8 cellular contexts compared by ENCODE assay signal in genomic region chr11:134223836-134224709, GRCh38. TPM values are rescaled to one million over a fixed set of nuclear protein-coding genes. Genes with fewer than 3 reads are reported as not detected.
A peak's percentile ranks its signal among the peaks of the same experiment; 100 is the strongest.
DNase-seq lines count a peak whose midpoint lies in the region; ATAC-seq and TF ChIP-seq lines count a peak whose summit lies in the region.

NCAPD3 (minus strand) TSS chr11:134223967; CDS start chr11:134223926, 41 bp downstream.
VPS26B (plus strand) TSS chr11:134224671; CDS start chr11:134225123, 452 bp downstream.

- H3K4me3 ChIP-seq in CD8-positive, alpha-beta T cell (ENCODE audit: low read depth, low read length): peak within 1 kb of the TSS; percentile 71
- peak within 1 kb of the TSS; percentile 94 for H3K4me3 ChIP-seq in lung

- peak; percentile 90 to 97 (median 95) for DNase-seq in CD8-positive, alpha-beta T cell
- DNase-seq in HS-27A (ENCODE audit: low read depth): peak; percentile 33
- DNase-seq in NK-92 (lab: John Stamatoyannopoulos, UW; ENCODE audit: unreplicated experiment): peak; percentile 85
- peak; percentile 89 to 94 for DNase-seq in activated CD8-positive, alpha-beta memory T cell treated with anti-CD3 and anti-CD28 coated beads for 1 hour (ENCODE audit: extremely low read depth in 1 of 2, low read depth in 1 of 2)
- peak; percentile 94 for DNase-seq in effector CD4-positive, alpha-beta T cell
- DNase-seq in lung (ENCODE audit: low spot score): peak; percentile 98
- DNase-seq in stimulated activated CD4-positive, alpha-beta T cell treated with anti-CD3 and anti-CD28 coated beads, TNF-alpha, amount 100 ng/mL, for 4 hours (ENCODE audit: low read depth in 3 of 3): peak; percentile 88 to 93 (median 93)

- no peaks in the 10 kb centered on the region for H3K9me3 ChIP-seq in CD8-positive, alpha-beta T cell (ENCODE audit: low read length)
- H3K9me3 ChIP-seq in lung (ENCODE audit: control insufficient read depth in 2 of 2, insufficient read depth in 1 of 2, low read length in 1 of 2): no peaks in the 10 kb centered on the region

- ATAC-seq in CD8-positive, alpha-beta T cell: peak; percentile 77
- ATAC-seq in GM19467 (IDR thresholded peaks at IDR 0.05; ENCODE audit: unreplicated experiment) (peak; percentile 77), lung (ENCODE audit: insufficient read depth, low FRiP score) (peak; percentile 95)

- H3K27ac ChIP-seq in CD8-positive, alpha-beta T cell (ENCODE audit: low read depth, low read length): peak within 1 kb of the TSS; percentile 84
- peak within 1 kb of the TSS; percentile 87 to 95 for H3K27ac ChIP-seq in lung (ENCODE audit: low read depth in 1 of 2, low read length in 1 of 2)

- peak within 1 kb of the TSS; percentile 97 for H3K27ac Mint-ChIP-seq in CD8-positive, alpha-beta T cell

- peaks cover 65% of the 10 kb centered on the region for H3K4me1 Mint-ChIP-seq in CD8-positive, alpha-beta T cell (ENCODE audit: low read depth)

- no peaks in the 10 kb centered on the region for H3K27me3 ChIP-seq in CD8-positive, alpha-beta T cell (ENCODE audit: insufficient read depth, low read length)
- no peaks in the 10 kb centered on the region for H3K27me3 ChIP-seq in lung (ENCODE audit: control insufficient read depth, insufficient read depth)

- intact Hi-C loops in CD8-positive, alpha-beta T cell (cut with DNase I, micrococcal nuclease): loop anchor here (1.0 to 5.0 kb wide), 8 partner anchors 17 to 277 kb away; partner anchors contain the start of genes GLB1L2 (in 2 of the 2), ACAD8 (in 1 of the 2), IGSF9B (in 1 of the 2) and JAM3 (in 1 of the 2)

- no peaks in the 10 kb centered on the region for H3K27me3 Mint-ChIP-seq in CD8-positive, alpha-beta T cell (ENCODE audit: low read depth)

- H3K9me3 Mint-ChIP-seq in CD8-positive, alpha-beta T cell: no peaks in the 10 kb centered on the region

- POLR2A ChIA-PET in CD8-positive, alpha-beta T cell (lab: Charles Lee): interaction anchor here (0.7 to 2.9 kb wide), 15 partner anchors 10 to 187 kb away, joined by 3 to 36 read pairs (median 5); partner anchors contain the start of genes ACAD8, GLB1L2, GLB1L3 and THYN1

- CTCF ChIA-PET in CD8-positive, alpha-beta T cell (lab: Charles Lee): interaction anchor here (1.2 to 4.1 kb wide), 4 partner anchors 12 to 24 kb away, joined by 3 to 20 read pairs (median 8); no protein-coding TSS in a partner anchor

- no peak for TF ChIP-seq CTCF in CD8-positive, alpha-beta T cell (IDR thresholded peaks at IDR 0.05)
- no peak for TF ChIP-seq CTCF in lung (IDR thresholded peaks at IDR 0.05; ENCODE audit: control extremely low read depth, extremely low read depth)

- WGBS in lung, 2 donors: 0 to 1% methylated on average over 72 to 89 of the region's 89 CpGs

- peaks cover 27% of the 10 kb centered on the region for H3K36me3 Mint-ChIP-seq in CD8-positive, alpha-beta T cell

- peak within 1 kb of the TSS; percentile 96 for H3K4me3 Mint-ChIP-seq in CD8-positive, alpha-beta T cell

- H3K36me3 ChIP-seq in CD8-positive, alpha-beta T cell (ENCODE audit: insufficient read depth, low read length): peaks cover 2% of the 10 kb centered on the region
- peaks cover 0 to 2% of the 10 kb centered on the region in 2 donors for H3K36me3 ChIP-seq in lung (ENCODE audit: control insufficient read depth in 2 of 2, insufficient read depth in 2 of 2, low read length in 2 of 2)

- peaks cover 45% of the 10 kb centered on the region for H3K4me1 ChIP-seq in CD8-positive, alpha-beta T cell (ENCODE audit: insufficient read depth, low read length)
- H3K4me1 ChIP-seq in lung (ENCODE audit: control insufficient read depth in 2 of 2, insufficient read depth in 2 of 2, low read length in 2 of 2): peaks cover 10 to 16% of the 10 kb centered on the region in 2 donors

RNA-seq across cellular contexts. Expression of gene NCAPD3, which starts in this region (rescaled TPM):
- 10 to 100 TPM; 30.2 to 30.4 TPM for total RNA-seq in CD8-positive, alpha-beta T cell
- 10 to 100 TPM; 23.5 TPM for total RNA-seq in lung
- polyA plus RNA-seq in lung: 1 to 10 TPM; 4.4 to 9.5 TPM

RNA-seq across cellular contexts. Expression of gene VPS26B, which starts in this region (rescaled TPM):
- total RNA-seq in CD8-positive, alpha-beta T cell: 10 to 100 TPM; 36.8 to 37.8 TPM
- 10 to 100 TPM; 34.4 to 37.6 TPM for total RNA-seq in lung
- polyA plus RNA-seq in lung: 10 to 100 TPM; 17.1 to 20.3 TPM

Comparison
In these comparisons a context has a peak if more than half of its experiments do, and no peak if none do; other contexts are left out.
1. Peak in every context shown above with its lines: DNase-seq, ATAC-seq, H3K4me3 ChIP-seq and H3K27ac ChIP-seq.
2. DNase-seq: peak in every context shown above with its lines; median percentile 98 in lung; 95 in CD8-positive, alpha-beta T cell; 94 in effector CD4-positive, alpha-beta T cell; 93 in stimulated activated CD4-positive, alpha-beta T cell treated with anti-CD3 and anti-CD28 coated beads, TNF-alpha, amount 100 ng/mL, for 4 hours; 92 in activated CD8-positive, alpha-beta memory T cell treated with anti-CD3 and anti-CD28 coated beads for 1 hour; 85 in NK-92; 33 in HS-27A.